ENCODE assay signal across 17 cellular contexts in genomic region chr17:20291076-20291475, GRCh38.
DNase-seq lines count a peak whose midpoint lies in the region; ATAC-seq and TF ChIP-seq lines count a peak whose summit lies in the region.
"Had no signal": no experiment of that assay in that cellular context is flagged by ENCODE, and none has a peak within 500 bp of the region (broad histone marks: within the 10 kb centered on the region; RNA-seq: fewer than 3 reads in every experiment).

No MANE protein-coding gene starts in this region.

- H3K36me3 Mint-ChIP-seq in WTC11 (peaks cover 28% of the 10 kb centered on the region), osteocyte (ENCODE audit: unreplicated experiment) (peaks cover 2% of the 10 kb centered on the region), CD14-positive monocyte (peaks cover 48 to 73% of the 10 kb centered on the region in 2 donors)

- H3K4me3 ChIP-seq in Karpas-422 (ENCODE audit: low read length) = no peak overlapping the region
- H3K4me3 ChIP-seq: K562 had no signal

- H3K9me3 Mint-ChIP-seq in WTC11 = peaks cover 15% of the 10 kb centered on the region
- H3K9me3 Mint-ChIP-seq in osteocyte (ENCODE audit: unreplicated experiment) = peaks cover 4% of the 10 kb centered on the region
- H3K9me3 Mint-ChIP-seq in CD14-positive monocyte = peaks cover 0 to 5% (median 0%) of the 10 kb centered on the region in 7 donors

- H3K4me1 Mint-ChIP-seq in WTC11 (no peaks in the 10 kb centered on the region), osteocyte (ENCODE audit: unreplicated experiment) (no peaks in the 10 kb centered on the region), CD14-positive monocyte (no peaks in the 10 kb centered on the region)

- no peaks in the 10 kb centered on the region for H3K36me3 ChIP-seq in Karpas-422 (ENCODE audit: insufficient read depth, low read length)
- H3K36me3 ChIP-seq: BE2C had no signal

- H3K27me3 Mint-ChIP-seq in WTC11 (ENCODE audit: low read depth) (no peaks in the 10 kb centered on the region), osteocyte (ENCODE audit: unreplicated experiment) (no peaks in the 10 kb centered on the region), CD14-positive monocyte (ENCODE audit: low read depth in 3 of 3) (no peaks in the 10 kb centered on the region)

- no peaks in the 10 kb centered on the region for H3K9me2 ChIP-seq in Karpas-422 (replicated peaks; ENCODE audit: insufficient read depth, low read length)

- no peaks in the 10 kb centered on the region for H3K9me3 ChIP-seq in Karpas-422 (ENCODE audit: low read length)
- H3K9me3 ChIP-seq: BE2C had no signal

- H4K20me1 ChIP-seq in Karpas-422 (ENCODE audit: insufficient read depth, low read depth, low read length) = no peaks in the 10 kb centered on the region

- CTCF ChIA-PET in WTC11 (lab: Charles Lee) = no interaction called here

- H3K27ac Mint-ChIP-seq in WTC11 = peak overlapping the region; percentile 23
- H3K27ac Mint-ChIP-seq in osteocyte (ENCODE audit: unreplicated experiment) = no peak overlapping the region
- no peak overlapping the region for H3K27ac Mint-ChIP-seq in CD14-positive monocyte

- POLR2A ChIA-PET in WTC11 (lab: Charles Lee) = no interaction called here

- intact Hi-C loops in CD14-positive monocyte (cut with micrococcal nuclease) = no loop called here

- peak; percentile 34 for DNase-seq in Karpas-422
- no peak for DNase-seq in WTC11 (ENCODE audit: low spot score)
- DNase-seq in mesenteric fat pad (ENCODE audit: low spot score) = peak; percentile 47
- peak; percentile 66 for DNase-seq in osteocyte (ENCODE audit: extremely low spot score, unreplicated experiment)
- no peak for DNase-seq in CD14-positive monocyte (ENCODE audit: low spot score)
- DNase-seq in UCSD-AML1 (lab: John Stamatoyannopoulos, UW; ENCODE audit: unreplicated experiment) = no peak
- no peak for DNase-seq in SHP77 (lab: John Stamatoyannopoulos, UW)
- DNase-seq: ACHN; BE2C; C1 segment of cervical spinal cord; CD4-positive, alpha-beta memory T cell; DMS153; DMS79; GDM1; GOT3; H9 had no signal

- TF ChIP-seq CTCF in WTC11 (IDR thresholded peaks at IDR 0.05) (no peak), osteocyte (IDR thresholded peaks at IDR 0.05) (no peak), CD14-positive monocyte (IDR thresholded peaks at IDR 0.05) (no peak)

- ATAC-seq in WTC11 = no peak
- ATAC-seq: K562 had no signal

- H3K9ac ChIP-seq in Karpas-422 (ENCODE audit: low read length) = no peak overlapping the region

- H3K4me3 Mint-ChIP-seq in WTC11 (no peak overlapping the region), osteocyte (ENCODE audit: unreplicated experiment) (no peak overlapping the region), CD14-positive monocyte (no peak overlapping the region)
- H3K4me3 Mint-ChIP-seq: CD4-positive, alpha-beta memory T cell; H9 had no signal

- H3K4me2 ChIP-seq in Karpas-422 (ENCODE audit: low read depth, low read length, poor library complexity, severe bottlenecking) = no peak overlapping the region

- no peak overlapping the region for H2AFZ ChIP-seq in Karpas-422 (ENCODE audit: low read length)

- no peaks in the 10 kb centered on the region for H3K27me3 ChIP-seq in Karpas-422 (ENCODE audit: low read length)
- H3K27me3 ChIP-seq: BE2C had no signal

- H3K4me1 ChIP-seq in Karpas-422 (ENCODE audit: low read length) = no peaks in the 10 kb centered on the region
- H3K4me1 ChIP-seq: BE2C had no signal

- H3K27ac ChIP-seq in Karpas-422 (ENCODE audit: low read length) = no peak overlapping the region

- no peaks in the 10 kb centered on the region for H3K79me2 ChIP-seq in Karpas-422 (ENCODE audit: low read length)

TF ChIP-seq in WTC11, 78 proteins besides CTCF, POLR2A, EP300 and RAD21 (continues in another document):
- TF ChIP-seq GRHL2 (CRISPR knock-in tag; IDR thresholded peaks at IDR 0.05; ENCODE audit: insufficient replicate concordance, severe bottlenecking) (no peak), TEAD1 (CRISPR knock-in tag; IDR thresholded peaks at IDR 0.05) (no peak), CREB1 (CRISPR knock-in tag; IDR thresholded peaks at IDR 0.05) (no peak), ZNF423 (CRISPR knock-in tag; IDR thresholded peaks at IDR 0.05) (no peak), E2F1 (CRISPR knock-in tag; IDR thresholded peaks at IDR 0.05) (no peak), ZSCAN18 (CRISPR knock-in tag; IDR thresholded peaks at IDR 0.05) (no peak), ZNF232 (CRISPR knock-in tag; IDR thresholded peaks at IDR 0.05) (no peak), CBFB (CRISPR knock-in tag; IDR thresholded peaks at IDR 0.05; ENCODE audit: low read depth) (no peak), SMAD4 (CRISPR knock-in tag; IDR thresholded peaks at IDR 0.05) (no peak), NR1H2 (CRISPR knock-in tag; IDR thresholded peaks at IDR 0.05) (no peak), JUN (CRISPR knock-in tag; IDR thresholded peaks at IDR 0.05) (no peak), NFATC4 (CRISPR knock-in tag; IDR thresholded peaks at IDR 0.05) (no peak), ATF6 (CRISPR knock-in tag; IDR thresholded peaks at IDR 0.05) (no peak), PREB (CRISPR knock-in tag; IDR thresholded peaks at IDR 0.05; ENCODE audit: borderline replicate concordance) (no peak), HMGXB4 (CRISPR knock-in tag; IDR thresholded peaks at IDR 0.05) (no peak), USF1 (CRISPR knock-in tag; IDR thresholded peaks at IDR 0.05) (no peak)

Comparison
In these comparisons a context has a peak if more than half of its experiments do, and no peak if none do; other contexts are left out.
1. DNase-seq: peak in Karpas-422 (single experiment), mesenteric fat pad (single experiment) and osteocyte (single experiment); none in WTC11 (single experiment), CD14-positive monocyte (single experiment), UCSD-AML1 (single experiment) and SHP77 (0 of 2).